In genomic region chr1:71080782-71081696, GRCh38 we compare ENCODE assay signal across 1 cellular context.
TF ChIP-seq lines count a peak whose summit lies in the region.

A gene with protein sequence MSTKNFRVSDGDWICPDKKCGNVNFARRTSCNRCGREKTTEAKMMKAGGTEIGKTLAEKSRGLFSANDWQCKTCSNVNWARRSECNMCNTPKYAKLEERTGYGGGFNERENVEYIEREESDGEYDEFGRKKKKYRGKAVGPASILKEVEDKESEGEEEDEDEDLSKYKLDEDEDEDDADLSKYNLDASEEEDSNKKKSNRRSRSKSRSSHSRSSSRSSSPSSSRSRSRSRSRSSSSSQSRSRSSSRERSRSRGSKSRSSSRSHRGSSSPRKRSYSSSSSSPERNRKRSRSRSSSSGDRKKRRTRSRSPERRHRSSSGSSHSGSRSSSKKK (minus strand): TSS chr1:71081035. CDS start chr1:71080995, 40 bp downstream.

TF ChIP-seq in HepG2, 621 proteins besides CTCF, POLR2A, EP300 and RAD21 (continued from another document and continues in another):
- no peak for TF ChIP-seq ZBTB37 (CRISPR knock-in tag; IDR thresholded peaks at IDR 0.05)
- peak; percentile 69; the same call in 1 of the 2 replicates for TF ChIP-seq ARID4A (CRISPR knock-in tag; IDR thresholded peaks at IDR 0.05; ENCODE audit: borderline replicate concordance)
- TF ChIP-seq RXRB (CRISPR knock-in tag; IDR thresholded peaks at IDR 0.05; ENCODE audit: borderline replicate concordance), result peak; percentile 45; the same call in 1 of the 2 replicates
- TF ChIP-seq JUNB (CRISPR knock-in tag; IDR thresholded peaks at IDR 0.05; ENCODE audit: borderline replicate concordance), result no peak
- TF ChIP-seq ZC3H4 (CRISPR knock-in tag; IDR thresholded peaks at IDR 0.05; ENCODE audit: borderline replicate concordance), result no peak
- no peak for TF ChIP-seq SYNCRIP (IDR thresholded peaks at IDR 0.05; ENCODE audit: insufficient read depth, low read depth, low read length)
- peak; percentile 68 for TF ChIP-seq GABPA (IDR thresholded peaks at IDR 0.05; ENCODE audit: low read depth, low read length)
- TF ChIP-seq GABPA (CRISPR knock-in tag; IDR thresholded peaks at IDR 0.05; ENCODE audit: low read depth), result peak; percentile 95
- peak; percentile 44; the same call in 1 of the 2 replicates for TF ChIP-seq MEIS2 (CRISPR knock-in tag; IDR thresholded peaks at IDR 0.05)
- TF ChIP-seq ZMYM2 (CRISPR knock-in tag; IDR thresholded peaks at IDR 0.05), result no peak
- no peak for TF ChIP-seq ZSCAN20 (CRISPR knock-in tag; IDR thresholded peaks at IDR 0.05; ENCODE audit: borderline replicate concordance)
- no peak for TF ChIP-seq MED8 (CRISPR knock-in tag; IDR thresholded peaks at IDR 0.05; ENCODE audit: insufficient replicate concordance)
- TF ChIP-seq ZNF605 (CRISPR knock-in tag; IDR thresholded peaks at IDR 0.05), result no peak
- TF ChIP-seq SALL2 (CRISPR knock-in tag; IDR thresholded peaks at IDR 0.05), result peak; percentile 69; the same call in 1 of the 2 replicates
- 0 out of 2 replicates have a peak, but pooled peaks have one; percentile 39 for TF ChIP-seq DR1 (CRISPR knock-in tag; IDR thresholded peaks at IDR 0.05)
- no peak; the same call in none of the 2 replicates for TF ChIP-seq ZNF205 (CRISPR knock-in tag; IDR thresholded peaks at IDR 0.05)
- no peak for TF ChIP-seq MEF2D (CRISPR knock-in tag; IDR thresholded peaks at IDR 0.05)
- TF ChIP-seq ZBTB38 (CRISPR knock-in tag; IDR thresholded peaks at IDR 0.05), result no peak
- peak; percentile 27; the same call in 1 of the 2 replicates for TF ChIP-seq NCOA2 (CRISPR knock-in tag; IDR thresholded peaks at IDR 0.05)
- TF ChIP-seq ZKSCAN8 (CRISPR knock-in tag; IDR thresholded peaks at IDR 0.05; ENCODE audit: borderline replicate concordance), result no peak
- peak; percentile 62 for TF ChIP-seq ZFX (CRISPR knock-in tag; IDR thresholded peaks at IDR 0.05; ENCODE audit: low read depth)
- no peak for TF ChIP-seq MATR3 (CRISPR knock-in tag; IDR thresholded peaks at IDR 0.05)
- peak; percentile 85 for TF ChIP-seq PHF20 (CRISPR knock-in tag; IDR thresholded peaks at IDR 0.05)
- TF ChIP-seq NCOA1 (CRISPR knock-in tag; IDR thresholded peaks at IDR 0.05), result no peak
- TF ChIP-seq, protein P1, sequence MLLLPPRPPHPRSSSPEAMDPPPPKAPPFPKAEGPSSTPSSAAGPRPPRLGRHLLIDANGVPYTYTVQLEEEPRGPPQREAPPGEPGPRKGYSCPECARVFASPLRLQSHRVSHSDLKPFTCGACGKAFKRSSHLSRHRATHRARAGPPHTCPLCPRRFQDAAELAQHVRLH (CRISPR knock-in tag; IDR thresholded peaks at IDR 0.05; ENCODE audit: borderline replicate concordance, low read depth), result 0 out of 2 replicates have a peak, but pooled peaks have one; percentile 23
- TF ChIP-seq PHF8 (CRISPR knock-in tag; IDR thresholded peaks at IDR 0.05), result peak; percentile 91
- peak; percentile 99 for TF ChIP-seq ZNF574 (CRISPR knock-in tag; IDR thresholded peaks at IDR 0.05)
- TF ChIP-seq GATAD1 (CRISPR knock-in tag; IDR thresholded peaks at IDR 0.05), result peak; percentile 87
- no peak for TF ChIP-seq ATF5 (CRISPR knock-in tag; IDR thresholded peaks at IDR 0.05; ENCODE audit: low read depth)
- peak; percentile 44; the same call in 1 of the 2 replicates for TF ChIP-seq TARDBP (CRISPR knock-in tag; IDR thresholded peaks at IDR 0.05)
- no peak for TF ChIP-seq ZNF383 (CRISPR knock-in tag; IDR thresholded peaks at IDR 0.05; ENCODE audit: borderline replicate concordance)
- TF ChIP-seq ZNF563 (CRISPR knock-in tag; IDR thresholded peaks at IDR 0.05), result 0 out of 2 replicates have a peak, but pooled peaks have one; percentile 51
- TF ChIP-seq MBD4 (IDR thresholded peaks at IDR 0.05; ENCODE audit: borderline replicate concordance, low read length), result no peak
- TF ChIP-seq NFKBIZ (CRISPR knock-in tag; IDR thresholded peaks at IDR 0.05), result peak; percentile 40; the same call in 1 of the 2 replicates
- no peak for TF ChIP-seq ETS1 (CRISPR knock-in tag; IDR thresholded peaks at IDR 0.05)
- no peak for TF ChIP-seq ADNP (CRISPR knock-in tag; IDR thresholded peaks at IDR 0.05)
- peak; percentile 96 for TF ChIP-seq POGZ (CRISPR knock-in tag; IDR thresholded peaks at IDR 0.05)
- TF ChIP-seq FOXA3 (CRISPR knock-in tag; IDR thresholded peaks at IDR 0.05), result 0 out of 2 replicates have a peak, but pooled peaks have one; percentile 26
- TF ChIP-seq ZNF558 (CRISPR knock-in tag; IDR thresholded peaks at IDR 0.05; ENCODE audit: borderline replicate concordance), result 0 out of 2 replicates have a peak, but pooled peaks have one; percentile 46
- no peak for TF ChIP-seq ZNF549 (CRISPR knock-in tag; IDR thresholded peaks at IDR 0.05)
- 0 out of 2 replicates have a peak, but pooled peaks have one; percentile 1 for TF ChIP-seq PITX1 (CRISPR knock-in tag; IDR thresholded peaks at IDR 0.05)
- TF ChIP-seq GATA4 (IDR thresholded peaks at IDR 0.05; ENCODE audit: borderline replicate concordance, low read depth), result 0 out of 2 replicates have a peak, but pooled peaks have one; percentile 56
- TF ChIP-seq SALL1 (CRISPR knock-in tag; IDR thresholded peaks at IDR 0.05), result peak; percentile 65
- TF ChIP-seq ZMAT3 (CRISPR knock-in tag; conservative IDR thresholded peaks at IDR 0.05), result peak; percentile 55; the same call in 1 of the 2 replicates
- no peak for TF ChIP-seq U2AF1 (optimal IDR thresholded peaks at IDR 0.05; ENCODE audit: low read depth, low read length)
- no peak for TF ChIP-seq ZNF451 (CRISPR knock-in tag; IDR thresholded peaks at IDR 0.05)
- TF ChIP-seq, protein P2, sequence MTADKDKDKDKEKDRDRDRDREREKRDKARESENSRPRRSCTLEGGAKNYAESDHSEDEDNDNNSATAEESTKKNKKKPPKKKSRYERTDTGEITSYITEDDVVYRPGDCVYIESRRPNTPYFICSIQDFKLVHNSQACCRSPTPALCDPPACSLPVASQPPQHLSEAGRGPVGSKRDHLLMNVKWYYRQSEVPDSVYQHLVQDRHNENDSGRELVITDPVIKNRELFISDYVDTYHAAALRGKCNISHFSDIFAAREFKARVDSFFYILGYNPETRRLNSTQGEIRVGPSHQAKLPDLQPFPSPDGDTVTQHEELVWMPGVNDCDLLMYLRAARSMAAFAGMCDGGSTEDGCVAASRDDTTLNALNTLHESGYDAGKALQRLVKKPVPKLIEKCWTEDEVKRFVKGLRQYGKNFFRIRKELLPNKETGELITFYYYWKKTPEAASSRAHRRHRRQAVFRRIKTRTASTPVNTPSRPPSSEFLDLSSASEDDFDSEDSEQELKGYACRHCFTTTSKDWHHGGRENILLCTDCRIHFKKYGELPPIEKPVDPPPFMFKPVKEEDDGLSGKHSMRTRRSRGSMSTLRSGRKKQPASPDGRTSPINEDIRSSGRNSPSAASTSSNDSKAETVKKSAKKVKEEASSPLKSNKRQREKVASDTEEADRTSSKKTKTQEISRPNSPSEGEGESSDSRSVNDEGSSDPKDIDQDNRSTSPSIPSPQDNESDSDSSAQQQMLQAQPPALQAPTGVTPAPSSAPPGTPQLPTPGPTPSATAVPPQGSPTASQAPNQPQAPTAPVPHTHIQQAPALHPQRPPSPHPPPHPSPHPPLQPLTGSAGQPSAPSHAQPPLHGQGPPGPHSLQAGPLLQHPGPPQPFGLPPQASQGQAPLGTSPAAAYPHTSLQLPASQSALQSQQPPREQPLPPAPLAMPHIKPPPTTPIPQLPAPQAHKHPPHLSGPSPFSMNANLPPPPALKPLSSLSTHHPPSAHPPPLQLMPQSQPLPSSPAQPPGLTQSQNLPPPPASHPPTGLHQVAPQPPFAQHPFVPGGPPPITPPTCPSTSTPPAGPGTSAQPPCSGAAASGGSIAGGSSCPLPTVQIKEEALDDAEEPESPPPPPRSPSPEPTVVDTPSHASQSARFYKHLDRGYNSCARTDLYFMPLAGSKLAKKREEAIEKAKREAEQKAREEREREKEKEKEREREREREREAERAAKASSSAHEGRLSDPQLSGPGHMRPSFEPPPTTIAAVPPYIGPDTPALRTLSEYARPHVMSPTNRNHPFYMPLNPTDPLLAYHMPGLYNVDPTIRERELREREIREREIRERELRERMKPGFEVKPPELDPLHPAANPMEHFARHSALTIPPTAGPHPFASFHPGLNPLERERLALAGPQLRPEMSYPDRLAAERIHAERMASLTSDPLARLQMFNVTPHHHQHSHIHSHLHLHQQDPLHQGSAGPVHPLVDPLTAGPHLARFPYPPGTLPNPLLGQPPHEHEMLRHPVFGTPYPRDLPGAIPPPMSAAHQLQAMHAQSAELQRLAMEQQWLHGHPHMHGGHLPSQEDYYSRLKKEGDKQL (CRISPR knock-in tag; IDR thresholded peaks at IDR 0.05; ENCODE audit: low read depth), result no peak
- no peak for TF ChIP-seq NFYC (CRISPR knock-in tag; IDR thresholded peaks at IDR 0.05)
- TF ChIP-seq PPARG (CRISPR knock-in tag; conservative IDR thresholded peaks at IDR 0.05), result no peak
- TF ChIP-seq ETV5 (CRISPR knock-in tag; IDR thresholded peaks at IDR 0.05; ENCODE audit: borderline replicate concordance), result peak; percentile 73; the same call in 1 of the 2 replicates
- no peak for TF ChIP-seq MYPOP (CRISPR knock-in tag; IDR thresholded peaks at IDR 0.05)
